26 cellular contexts compared by ENCODE assay signal in genomic region chr1:92844439-92844838, GRCh38.
"Had no signal": no experiment of that assay in that cellular context is flagged by ENCODE, and none has a peak within 500 bp of the region (broad histone marks: within the 10 kb centered on the region; RNA-seq: fewer than 3 reads in every experiment).

No MANE protein-coding gene starts in this region.

- H3K27me3 ChIP-seq: ascending aorta, body of pancreas, MG63 had no signal

- ATAC-seq: activated CD8-positive, alpha-beta memory T cell treated with anti-CD3 and anti-CD28 coated beads, Interleukin-2, amount 10 ng/mL, durations not matched to agents 7 days and 5 days; activated CD8-positive, alpha-beta T cell treated with anti-CD3 and anti-CD28 coated beads, Interleukin-2, amount 10 ng/mL, durations not matched to agents 7 days and 5 days; activated T-cell treated with anti-CD3 and anti-CD28 coated beads, Interleukin-2, amount 50 U/mL, for 72 hours; body of pancreas; Right ventricle myocardium inferior; T-cell had no signal

- H3K27me3 Mint-ChIP-seq: activated CD8-positive, alpha-beta memory T cell treated with anti-CD3 and anti-CD28 coated beads, Interleukin-2, amount 10 ng/mL, durations not matched to agents 7 days and 5 days; activated naive CD4-positive, alpha-beta T cell treated with anti-CD3 and anti-CD28 coated beads, Interleukin-2, amount 10 ng/mL, durations not matched to agents 7 days and 5 days; central memory CD8-positive, alpha-beta T cell; T-cell had no signal

- H3K4me1 ChIP-seq: ascending aorta had no signal

- H3K27ac ChIP-seq: ascending aorta, body of pancreas, KMS-11, VCaP had no signal

- H3K27ac Mint-ChIP-seq: activated CD8-positive, alpha-beta memory T cell treated with anti-CD3 and anti-CD28 coated beads, Interleukin-2, amount 10 ng/mL, durations not matched to agents 7 days and 5 days; activated CD8-positive, alpha-beta T cell treated with anti-CD3 and anti-CD28 coated beads, Interleukin-2, amount 10 ng/mL, durations not matched to agents 7 days and 5 days; activated naive CD4-positive, alpha-beta T cell treated with anti-CD3 and anti-CD28 coated beads, Interleukin-2, amount 10 ng/mL, durations not matched to agents 7 days and 5 days; activated T-helper 2 cell treated with anti-CD3 and anti-CD28 coated beads, Interferon-gamma antibody, Interleukin-2, Interleukin-4, amounts not matched to agents 10 μg/mL and 5 μg/mL and 100 μg/mL, durations not matched to agents 14 hours and 24 hours and 36 hours; T-cell had no signal

- H3K9me3 Mint-ChIP-seq: activated naive CD4-positive, alpha-beta T cell treated with anti-CD3 and anti-CD28 coated beads, Interleukin-2, amount 10 ng/mL, durations not matched to agents 7 days and 5 days; activated T-cell treated with anti-CD3 and anti-CD28 coated beads, Interleukin-2, amount 50 U/mL, for 72 hours; activated T-helper 2 cell treated with anti-CD3 and anti-CD28 coated beads, Interferon-gamma antibody, Interleukin-2, Interleukin-4, amounts not matched to agents 10 μg/mL and 5 μg/mL and 100 μg/mL, durations not matched to agents 14 hours and 24 hours and 36 hours; central memory CD8-positive, alpha-beta T cell; T-cell had no signal

- H3K4me3 ChIP-seq: ascending aorta, body of pancreas, MG63, SK-N-MC had no signal

- H3K4me3 Mint-ChIP-seq: activated CD8-positive, alpha-beta memory T cell treated with anti-CD3 and anti-CD28 coated beads, Interleukin-2, amount 10 ng/mL, durations not matched to agents 7 days and 5 days; activated CD8-positive, alpha-beta T cell treated with anti-CD3 and anti-CD28 coated beads, Interleukin-2, amount 10 ng/mL, durations not matched to agents 7 days and 5 days; activated naive CD4-positive, alpha-beta T cell treated with anti-CD3 and anti-CD28 coated beads, Interleukin-2, amount 10 ng/mL, durations not matched to agents 7 days and 5 days; activated T-cell treated with anti-CD3 and anti-CD28 coated beads, Interleukin-2, amount 50 U/mL, for 72 hours; central memory CD8-positive, alpha-beta T cell; T-cell had no signal

- H3K9me3 ChIP-seq: ascending aorta, body of pancreas, MG63 had no signal

- DNase-seq: activated CD4-positive, alpha-beta T cell treated with anti-CD3 and anti-CD28 coated beads for 4 hours; activated CD8-positive, alpha-beta memory T cell treated with anti-CD3 and anti-CD28 coated beads, Interleukin-2, amount 10 ng/mL, durations not matched to agents 7 days and 5 days; activated CD8-positive, alpha-beta T cell treated with anti-CD3 and anti-CD28 coated beads, Interleukin-2, amount 10 ng/mL, durations not matched to agents 7 days and 5 days; activated gamma-delta T cell treated with Interleukin-2 at 50 U/mL for 16 hours; activated naive CD4-positive, alpha-beta T cell treated with anti-CD3 and anti-CD28 coated beads, Interleukin-2, amount 10 ng/mL, durations not matched to agents 7 days and 5 days; activated T-cell treated with anti-CD3 and anti-CD28 coated beads, Interleukin-2, amount 50 U/mL, for 72 hours; amniotic stem cell; body of pancreas; MG63; MV-4-11; NCI-H1092 treated with DMSO at 0.1 percent for 48 hours; NCI-H1417 treated with DMSO at 0.1 percent for 48 hours; NCI-H1694; NCI-H2029 treated with DMSO at 0.1 percent for 48 hours; NCI-H345; NCI-H510A; NCI-H526 treated with DMSO at 0.1 percent for 48 hours; RPMI8226; T-cell had no signal
